38 cellular contexts compared by ENCODE assay signal in the genomic region with DNA sequence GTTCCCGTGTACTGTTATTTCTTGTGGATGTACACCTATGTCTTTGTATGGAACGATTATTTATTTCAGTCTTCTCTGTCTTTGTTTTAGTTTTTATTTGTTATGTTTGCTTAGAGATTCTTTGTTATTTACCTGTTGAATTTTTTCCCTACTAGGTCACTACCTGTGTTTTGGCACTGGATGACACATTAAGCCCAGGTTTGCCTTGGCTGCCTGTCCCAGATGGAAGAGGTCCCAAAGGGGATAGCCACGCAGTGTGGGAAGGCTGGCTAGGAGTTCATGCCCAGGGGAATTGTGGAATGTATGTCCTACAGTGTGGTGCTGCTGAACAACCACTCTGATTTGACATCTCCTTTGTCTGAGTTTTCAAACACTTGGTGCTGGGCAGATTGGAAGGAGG. TPM values are rescaled to one million over a fixed set of nuclear protein-coding genes. Genes with fewer than 3 reads are reported as not detected.
"Had no signal": no experiment of that assay in that cellular context is flagged by ENCODE, and none has a peak within 500 bp of the region (broad histone marks: within the 10 kb centered on the region; RNA-seq: fewer than 3 reads in every experiment).

No MANE protein-coding gene starts in this region.

- H3K27ac ChIP-seq: adrenal gland, body of pancreas, brain microvascular endothelial cell, breast epithelium, VCaP had no signal

- DNase-seq: activated B cell treated with CpG ODN at 0.5 μM for 24 hours; activated CD4-positive, alpha-beta memory T cell treated with anti-CD3 and anti-CD28 coated beads for 36 hours; activated CD4-positive, alpha-beta T cell treated with anti-CD3 and anti-CD28 coated beads for 4 hours; activated CD4-positive, alpha-beta T cell treated with anti-CD3 and anti-CD28 coated beads, Interleukin-2, amount 10 ng/mL, durations not matched to agents 24 days and 14 days; activated CD4-positive, alpha-beta T cell treated with anti-CD3 and anti-CD28 coated beads, Interleukin-2, amount 50 U/mL, for 1 hour; activated CD4-positive, alpha-beta T cell treated with anti-CD3 and anti-CD28 coated beads, Interleukin-2, amount 50 U/mL, for 4 hours; activated CD4-positive, CD25-positive, alpha-beta regulatory T cell treated with anti-CD3 and anti-CD28 coated beads, Interleukin-2, amount 50 U/mL, for 72 hours; activated CD8-positive, alpha-beta memory T cell treated with anti-CD3 and anti-CD28 coated beads, Interleukin-2, amount 50 U/mL, for 4 hours; activated CD8-positive, alpha-beta T cell treated with anti-CD3 and anti-CD28 coated beads for 36 hours; activated effector memory CD4-positive, alpha-beta T cell treated with anti-CD3 and anti-CD28 coated beads, Interleukin-2, amount 50 U/mL, for 16 hours; activated gamma-delta T cell treated with Interleukin-2 at 50 U/mL for 16 hours; activated naive CD4-positive, alpha-beta T cell; activated naive CD4-positive, alpha-beta T cell treated with anti-CD3 and anti-CD28 coated beads for 36 hours; activated naive CD4-positive, alpha-beta T cell treated with anti-CD3 and anti-CD28 coated beads, Interleukin-2, amount 50 U/mL, for 16 hours; activated naive CD8-positive, alpha-beta T cell treated with anti-CD3 and anti-CD28 coated beads for 36 hours; activated T-cell treated with anti-CD3 and anti-CD28 coated beads for 4 hours; activated T-cell treated with anti-CD3 and anti-CD28 coated beads, Interleukin-2, amount 50 U/mL, for 1 hour; activated T-cell treated with anti-CD3 and anti-CD28 coated beads, Interleukin-2, amount 50 U/mL, for 4 hours; activated T-cell treated with anti-CD3 and anti-CD28 coated beads, Interleukin-2, amount 50 U/mL, for 72 hours; adrenal gland; amniotic stem cell; aorta; body of pancreas; brain microvascular endothelial cell; central memory CD4-positive, alpha-beta T cell; T-helper 2 cell; T-helper 9 cell had no signal

- H3K4me3 Mint-ChIP-seq: activated B cell treated with CpG ODN at 0.5 μM for 24 hours; activated CD4-positive, alpha-beta memory T cell treated with anti-CD3 and anti-CD28 coated beads for 36 hours; activated CD4-positive, alpha-beta T cell treated with anti-CD3 and anti-CD28 coated beads, Interleukin-2, amount 10 ng/mL, durations not matched to agents 24 days and 14 days; activated CD8-positive, alpha-beta T cell treated with anti-CD3 and anti-CD28 coated beads for 36 hours; activated naive CD4-positive, alpha-beta T cell treated with anti-CD3 and anti-CD28 coated beads for 36 hours; activated naive CD8-positive, alpha-beta T cell treated with anti-CD3 and anti-CD28 coated beads for 36 hours; activated T-cell treated with anti-CD3 and anti-CD28 coated beads, Interleukin-2, amount 50 U/mL, for 4 hours; activated T-cell treated with anti-CD3 and anti-CD28 coated beads, Interleukin-2, amount 50 U/mL, for 72 hours; activated T-helper 1 cell treated with anti-CD3 and anti-CD28 coated beads, Interleukin-12 subunit alpha, Interleukin-12 subunit beta, Interleukin-2, Interleukin-4 antibody, amounts not matched to agents 30 ng/mL and 10 ng/mL and 1 ng/mL, durations not matched to agents 14 hours and 24 hours and 36 hours; activated T-helper 17 cell treated with anti-CD3 and anti-CD28 coated beads, Interleukin-2, amount 50 U/mL, for 72 hours; T-helper 1 cell treated with Interleukin-12 subunit alpha and Interleukin-12 subunit beta and Interleukin-4 antibody, amounts not matched to agents 30 μg/mL and 1 μg/mL, for 36 hours; T-helper 2 cell treated with Interferon-gamma antibody and Interleukin-4, amounts not matched to agents 5 μg/mL and 100 μg/mL, for 36 hours had no signal

- H3K36me3 ChIP-seq: adrenal gland, brain microvascular endothelial cell, breast epithelium had no signal

- H3K9me3 ChIP-seq: adrenal gland had no signal

- H3K4me1 ChIP-seq: adrenal gland, body of pancreas, breast epithelium had no signal

- H3K27ac Mint-ChIP-seq: activated B cell treated with CpG ODN at 0.5 μM for 24 hours; activated CD4-positive, alpha-beta memory T cell treated with anti-CD3 and anti-CD28 coated beads for 36 hours; activated CD4-positive, alpha-beta T cell treated with anti-CD3 and anti-CD28 coated beads, Interleukin-2, amount 10 ng/mL, durations not matched to agents 24 days and 14 days; activated CD8-positive, alpha-beta T cell treated with anti-CD3 and anti-CD28 coated beads for 36 hours; activated naive CD4-positive, alpha-beta T cell treated with anti-CD3 and anti-CD28 coated beads for 36 hours; activated naive CD4-positive, alpha-beta T cell treated with anti-CD3 and anti-CD28 coated beads, Interleukin-2, amount 50 U/mL, for 72 hours; activated naive CD8-positive, alpha-beta T cell treated with anti-CD3 and anti-CD28 coated beads for 36 hours; activated T-cell treated with anti-CD3 and anti-CD28 coated beads, Interleukin-2, amount 50 U/mL, for 72 hours; activated T-helper 1 cell treated with anti-CD3 and anti-CD28 coated beads, Interleukin-12 subunit alpha, Interleukin-12 subunit beta, Interleukin-2, Interleukin-4 antibody, amounts not matched to agents 30 ng/mL and 10 ng/mL and 1 ng/mL, durations not matched to agents 14 hours and 24 hours and 36 hours; activated T-helper 17 cell treated with anti-CD3 and anti-CD28 coated beads, Interleukin-2, amount 50 U/mL, for 72 hours; T-helper 1 cell treated with Interleukin-12 subunit alpha and Interleukin-12 subunit beta and Interleukin-4 antibody, amounts not matched to agents 30 μg/mL and 1 μg/mL, for 36 hours; T-helper 2 cell treated with Interferon-gamma antibody and Interleukin-4, amounts not matched to agents 5 μg/mL and 100 μg/mL, for 36 hours had no signal

- H3K4me3 ChIP-seq: adrenal gland, body of pancreas, breast epithelium had no signal

- ATAC-seq: activated CD8-positive, alpha-beta T cell treated with anti-CD3 and anti-CD28 coated beads for 36 hours; activated naive CD4-positive, alpha-beta T cell treated with anti-CD3 and anti-CD28 coated beads, Interleukin-2, amount 50 U/mL, for 72 hours; activated T-cell treated with anti-CD3 and anti-CD28 coated beads, Interleukin-2, amount 50 U/mL, for 4 hours; activated T-cell treated with anti-CD3 and anti-CD28 coated beads, Interleukin-2, amount 50 U/mL, for 72 hours; activated T-helper 17 cell treated with anti-CD3 and anti-CD28 coated beads, Interleukin-2, amount 50 U/mL, for 72 hours; body of pancreas had no signal

- H3K27me3 ChIP-seq: adrenal gland, body of pancreas, brain microvascular endothelial cell, breast epithelium had no signal

- H3K4me1 Mint-ChIP-seq: activated B cell treated with CpG ODN at 0.5 μM for 24 hours; activated CD4-positive, alpha-beta T cell treated with anti-CD3 and anti-CD28 coated beads, Interleukin-2, amount 10 ng/mL, durations not matched to agents 24 days and 14 days; activated naive CD8-positive, alpha-beta T cell treated with anti-CD3 and anti-CD28 coated beads for 36 hours; activated T-helper 17 cell treated with anti-CD3 and anti-CD28 coated beads, Interleukin-2, amount 50 U/mL, for 72 hours had no signal

RNA-seq across cellular contexts. Expression of a gene that starts 15.6 kb away (rescaled TPM):
- total RNA-seq: activated B cell treated with CpG ODN at 0.5 μM for 24 hours; activated CD4-positive, alpha-beta memory T cell treated with anti-CD3 and anti-CD28 coated beads for 36 hours; activated CD4-positive, alpha-beta T cell treated with anti-CD3 and anti-CD28 coated beads, Interleukin-2, amount 10 ng/mL, durations not matched to agents 24 days and 14 days; activated CD8-positive, alpha-beta memory T cell treated with anti-CD3 and anti-CD28 coated beads for 36 hours; activated CD8-positive, alpha-beta T cell treated with anti-CD3 and anti-CD28 coated beads for 36 hours; activated naive CD4-positive, alpha-beta T cell treated with anti-CD3 and anti-CD28 coated beads for 36 hours; activated naive CD4-positive, alpha-beta T cell treated with anti-CD3 and anti-CD28 coated beads, Interleukin-2, amount 50 U/mL, for 72 hours; activated naive CD8-positive, alpha-beta T cell treated with anti-CD3 and anti-CD28 coated beads for 36 hours; activated T-cell treated with anti-CD3 and anti-CD28 coated beads, Interleukin-2, amount 50 U/mL, for 4 hours; activated T-cell treated with anti-CD3 and anti-CD28 coated beads, Interleukin-2, amount 50 U/mL, for 72 hours; activated T-helper 1 cell treated with anti-CD3 and anti-CD28 coated beads, Interleukin-12 subunit alpha, Interleukin-12 subunit beta, Interleukin-2, Interleukin-4 antibody, amounts not matched to agents 30 ng/mL and 10 ng/mL and 1 ng/mL, durations not matched to agents 14 hours and 24 hours and 36 hours; activated T-helper 17 cell treated with anti-CD3 and anti-CD28 coated beads, Interleukin-2, amount 50 U/mL, for 72 hours; adrenal gland; aorta; astrocyte; body of pancreas; cardiac septum; cerebellum had no signal

RNA-seq across cellular contexts. Expression of a gene that starts 59.4 kb away (rescaled TPM):
- total RNA-seq: activated B cell treated with CpG ODN at 0.5 μM for 24 hours; activated CD4-positive, alpha-beta memory T cell treated with anti-CD3 and anti-CD28 coated beads for 36 hours; activated CD4-positive, alpha-beta T cell treated with anti-CD3 and anti-CD28 coated beads, Interleukin-2, amount 10 ng/mL, durations not matched to agents 24 days and 14 days; activated CD8-positive, alpha-beta memory T cell treated with anti-CD3 and anti-CD28 coated beads for 36 hours; activated CD8-positive, alpha-beta T cell treated with anti-CD3 and anti-CD28 coated beads for 36 hours; activated naive CD4-positive, alpha-beta T cell treated with anti-CD3 and anti-CD28 coated beads for 36 hours; activated naive CD4-positive, alpha-beta T cell treated with anti-CD3 and anti-CD28 coated beads, Interleukin-2, amount 50 U/mL, for 72 hours; activated naive CD8-positive, alpha-beta T cell treated with anti-CD3 and anti-CD28 coated beads for 36 hours; activated T-cell treated with anti-CD3 and anti-CD28 coated beads, Interleukin-2, amount 50 U/mL, for 4 hours; activated T-helper 1 cell treated with anti-CD3 and anti-CD28 coated beads, Interleukin-12 subunit alpha, Interleukin-12 subunit beta, Interleukin-2, Interleukin-4 antibody, amounts not matched to agents 30 ng/mL and 10 ng/mL and 1 ng/mL, durations not matched to agents 14 hours and 24 hours and 36 hours; activated T-helper 17 cell treated with anti-CD3 and anti-CD28 coated beads, Interleukin-2, amount 50 U/mL, for 72 hours; adrenal gland; aorta; astrocyte; body of pancreas; breast epithelium; cardiac septum; cerebellum had no signal
